In genomic region chr17:43554857-43555256, GRCh38 we compare ENCODE assay signal across 25 cellular contexts. TPM values are rescaled to one million over a fixed set of nuclear protein-coding genes. Genes with fewer than 3 reads are reported as not detected.
"Had no signal": no experiment of that assay in that cellular context is flagged by ENCODE, and none has a peak within 500 bp of the region (broad histone marks: within the 10 kb centered on the region; RNA-seq: fewer than 3 reads in every experiment).

No MANE protein-coding gene starts in this region.

- H3K4me3 ChIP-seq: breast epithelium, dorsolateral prefrontal cortex, esophagus squamous epithelium, gastrocnemius medialis, left lung, upper lobe of right lung had no signal

- H3K9me3 ChIP-seq: breast epithelium, esophagus squamous epithelium, gastrocnemius medialis, left lung, upper lobe of right lung had no signal

- H3K36me3 ChIP-seq: breast epithelium, esophagus squamous epithelium, gastrocnemius medialis, left lung, upper lobe of right lung had no signal

- H2AFZ ChIP-seq: parathyroid adenoma had no signal

- H3K79me2 ChIP-seq: parathyroid adenoma had no signal

- DNase-seq: activated CD4-positive, alpha-beta memory T cell treated with anti-CD3 and anti-CD28 coated beads for 36 hours; activated CD4-positive, alpha-beta T cell treated with anti-CD3 and anti-CD28 coated beads for 48 hours; activated effector memory CD4-positive, alpha-beta T cell treated with Interleukin-2 at 50 U/mL for 16 hours; activated naive CD4-positive, alpha-beta T cell treated with anti-CD3 and anti-CD28 coated beads for 36 hours; activated naive CD8-positive, alpha-beta T cell treated with anti-CD3 and anti-CD28 coated beads, Interleukin-2, amount 10 ng/mL, durations not matched to agents 7 days and 5 days; activated T-cell treated with anti-CD3 and anti-CD28 coated beads, Interleukin-2, amount 50 U/mL, for 72 hours; amniotic stem cell; dorsolateral prefrontal cortex; effector memory CD8-positive, alpha-beta T cell; esophagus squamous epithelium; gastrocnemius medialis; head of caudate nucleus; immature natural killer cell; left lung; nucleus accumbens; right cardiac atrium; stimulated activated CD4-positive, alpha-beta T cell treated with anti-CD3 and anti-CD28 coated beads, Interleukin-12 subunit alpha, Interleukin-12 subunit beta, amount 100 ng/mL, for 4 hours; stimulated activated CD4-positive, alpha-beta T cell treated with anti-CD3 and anti-CD28 coated beads, Interleukin-4, amount 100 ng/mL, for 4 hours; stimulated activated naive CD8-positive, alpha-beta T cell treated with anti-CD3 and anti-CD28 coated beads, Interleukin-15, Interleukin-2, amounts not matched to agents 100 U/mL and 50 U/mL, for 24 hours; T1000; upper lobe of right lung had no signal

- H3K27ac ChIP-seq: breast epithelium, dorsolateral prefrontal cortex, gastrocnemius medialis, left lung, parathyroid adenoma, upper lobe of right lung had no signal

- H3K4me1 ChIP-seq: breast epithelium, parathyroid adenoma had no signal

- H3K27me3 ChIP-seq: breast epithelium, dorsolateral prefrontal cortex, gastrocnemius medialis, upper lobe of right lung had no signal

- ATAC-seq: activated T-cell treated with anti-CD3 and anti-CD28 coated beads, Interleukin-2, amount 50 U/mL, for 72 hours; effector memory CD8-positive, alpha-beta T cell; gastrocnemius medialis; left lung; natural killer cell treated with Interleukin-12 subunit alpha and Interleukin-12 subunit beta and Interleukin-15 and Interleukin-18, amount 100 ng/mL, for 72 hours; right cardiac atrium; stimulated activated naive CD8-positive, alpha-beta T cell treated with anti-CD3 and anti-CD28 coated beads, Interleukin-15, Interleukin-2, amounts not matched to agents 100 U/mL and 50 U/mL, for 24 hours; upper lobe of right lung had no signal

- H3K9ac ChIP-seq: parathyroid adenoma had no signal

- FAIRE-seq: colon had no signal

RNA-seq across cellular contexts. Expression of gene ETV4, which starts 8.7 kb away (rescaled TPM):
- polyA plus RNA-seq: immature natural killer cell had no signal
